1 cellular context compared by ENCODE assay signal in the genomic region with DNA sequence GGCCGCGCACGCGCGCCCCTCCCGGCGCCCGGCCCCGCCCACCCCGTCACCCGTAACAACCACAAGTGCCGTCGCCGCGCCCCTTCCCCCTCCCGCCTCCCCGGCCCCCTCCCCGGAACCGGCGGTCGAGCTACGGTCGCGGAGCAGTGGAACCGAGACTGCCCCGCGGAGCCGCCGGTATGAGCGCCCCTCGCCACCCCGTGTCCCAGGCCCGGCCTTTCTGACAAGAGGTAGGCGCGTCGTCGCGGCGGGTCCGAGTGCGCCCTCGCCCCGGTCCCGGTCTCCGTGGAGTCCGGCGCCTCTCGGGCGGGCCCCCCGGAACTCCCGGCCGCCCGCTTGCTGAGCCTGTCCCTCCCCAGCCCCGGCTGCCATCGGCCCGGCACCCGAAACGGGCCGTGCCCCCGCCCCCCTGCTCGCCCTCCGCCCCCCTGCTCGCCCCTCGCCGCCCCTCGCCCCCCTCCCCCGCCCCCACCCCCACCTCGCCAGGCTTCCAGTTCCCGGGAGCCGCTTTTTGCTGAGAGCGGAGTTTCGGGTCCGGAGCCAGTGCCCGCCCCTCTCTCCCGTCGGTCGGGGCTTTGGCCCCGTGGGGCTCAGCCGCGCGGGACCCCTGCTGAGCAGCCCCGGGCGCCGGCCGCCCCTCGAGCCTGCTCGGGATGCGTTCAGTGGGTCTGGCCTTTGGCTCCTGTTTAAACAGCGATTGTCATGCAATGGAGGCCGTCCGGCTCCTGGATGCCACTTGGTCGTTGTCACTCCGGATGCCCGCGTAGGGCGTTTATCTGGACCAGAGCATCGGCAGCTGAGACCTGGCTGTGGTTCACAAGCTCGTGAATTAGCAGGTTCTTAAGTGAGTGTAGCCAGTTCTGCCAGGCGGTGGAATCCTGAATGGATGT.
TF ChIP-seq lines count a peak whose summit lies in the region.

A gene (plus strand): TSS at position 92 of the 890 bp plus-strand sequence. CDS start 2,628 bp downstream, outside the sequence.

TF ChIP-seq in HepG2, 621 proteins besides CTCF, POLR2A, EP300 and RAD21 (continued from another document and continues in another):
- TF ChIP-seq, protein P1, sequence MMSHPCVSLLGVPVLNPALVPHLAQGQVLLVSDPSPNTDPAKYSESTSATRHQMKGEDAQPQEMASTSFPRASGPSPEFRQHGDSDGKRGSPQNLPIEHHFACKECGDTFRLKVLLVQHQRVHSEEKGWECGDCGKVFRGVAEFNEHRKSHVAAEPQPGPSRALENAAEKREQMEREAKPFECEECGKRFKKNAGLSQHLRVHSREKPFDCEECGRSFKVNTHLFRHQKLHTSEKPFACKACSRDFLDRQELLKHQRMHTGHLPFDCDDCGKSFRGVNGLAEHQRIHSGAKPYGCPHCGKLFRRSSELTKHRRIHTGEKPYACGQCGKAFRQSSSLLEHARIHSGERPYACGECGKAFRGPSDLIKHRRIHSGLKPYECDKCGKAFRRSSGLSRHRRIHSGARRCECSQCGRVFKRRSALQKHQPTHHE (CRISPR knock-in tag; IDR thresholded peaks at IDR 0.05; ENCODE audit: borderline replicate concordance): no peak
- TF ChIP-seq, protein P2, sequence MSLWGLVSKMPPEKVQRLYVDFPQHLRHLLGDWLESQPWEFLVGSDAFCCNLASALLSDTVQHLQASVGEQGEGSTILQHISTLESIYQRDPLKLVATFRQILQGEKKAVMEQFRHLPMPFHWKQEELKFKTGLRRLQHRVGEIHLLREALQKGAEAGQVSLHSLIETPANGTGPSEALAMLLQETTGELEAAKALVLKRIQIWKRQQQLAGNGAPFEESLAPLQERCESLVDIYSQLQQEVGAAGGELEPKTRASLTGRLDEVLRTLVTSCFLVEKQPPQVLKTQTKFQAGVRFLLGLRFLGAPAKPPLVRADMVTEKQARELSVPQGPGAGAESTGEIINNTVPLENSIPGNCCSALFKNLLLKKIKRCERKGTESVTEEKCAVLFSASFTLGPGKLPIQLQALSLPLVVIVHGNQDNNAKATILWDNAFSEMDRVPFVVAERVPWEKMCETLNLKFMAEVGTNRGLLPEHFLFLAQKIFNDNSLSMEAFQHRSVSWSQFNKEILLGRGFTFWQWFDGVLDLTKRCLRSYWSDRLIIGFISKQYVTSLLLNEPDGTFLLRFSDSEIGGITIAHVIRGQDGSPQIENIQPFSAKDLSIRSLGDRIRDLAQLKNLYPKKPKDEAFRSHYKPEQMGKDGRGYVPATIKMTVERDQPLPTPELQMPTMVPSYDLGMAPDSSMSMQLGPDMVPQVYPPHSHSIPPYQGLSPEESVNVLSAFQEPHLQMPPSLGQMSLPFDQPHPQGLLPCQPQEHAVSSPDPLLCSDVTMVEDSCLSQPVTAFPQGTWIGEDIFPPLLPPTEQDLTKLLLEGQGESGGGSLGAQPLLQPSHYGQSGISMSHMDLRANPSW (CRISPR knock-in tag; IDR thresholded peaks at IDR 0.05; ENCODE audit: borderline replicate concordance): no peak
- 0 out of 2 replicates have a peak, but pooled peaks have one; percentile 7 for TF ChIP-seq ZMYM4 (CRISPR knock-in tag; IDR thresholded peaks at IDR 0.05)
- TF ChIP-seq, protein P3, sequence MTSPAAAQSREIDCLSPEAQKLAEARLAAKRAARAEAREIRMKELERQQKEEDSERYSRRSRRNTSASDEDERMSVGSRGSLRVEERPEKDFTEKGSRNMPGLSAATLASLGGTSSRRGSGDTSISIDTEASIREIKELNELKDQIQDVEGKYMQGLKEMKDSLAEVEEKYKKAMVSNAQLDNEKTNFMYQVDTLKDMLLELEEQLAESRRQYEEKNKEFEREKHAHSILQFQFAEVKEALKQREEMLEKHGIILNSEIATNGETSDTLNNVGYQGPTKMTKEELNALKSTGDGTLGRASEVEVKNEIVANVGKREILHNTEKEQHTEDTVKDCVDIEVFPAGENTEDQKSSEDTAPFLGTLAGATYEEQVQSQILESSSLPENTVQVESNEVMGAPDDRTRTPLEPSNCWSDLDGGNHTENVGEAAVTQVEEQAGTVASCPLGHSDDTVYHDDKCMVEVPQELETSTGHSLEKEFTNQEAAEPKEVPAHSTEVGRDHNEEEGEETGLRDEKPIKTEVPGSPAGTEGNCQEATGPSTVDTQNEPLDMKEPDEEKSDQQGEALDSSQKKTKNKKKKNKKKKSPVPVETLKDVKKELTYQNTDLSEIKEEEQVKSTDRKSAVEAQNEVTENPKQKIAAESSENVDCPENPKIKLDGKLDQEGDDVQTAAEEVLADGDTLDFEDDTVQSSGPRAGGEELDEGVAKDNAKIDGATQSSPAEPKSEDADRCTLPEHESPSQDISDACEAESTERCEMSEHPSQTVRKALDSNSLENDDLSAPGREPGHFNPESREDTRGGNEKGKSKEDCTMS (CRISPR knock-in tag; conservative IDR thresholded peaks at IDR 0.05): no peak
- no peak for TF ChIP-seq NFIB (CRISPR knock-in tag; IDR thresholded peaks at IDR 0.05; ENCODE audit: borderline replicate concordance)
- no peak for TF ChIP-seq FIP1L1 (IDR thresholded peaks at IDR 0.05; ENCODE audit: borderline replicate concordance, insufficient read depth, low read depth, low read length)
- TF ChIP-seq, protein P4, sequence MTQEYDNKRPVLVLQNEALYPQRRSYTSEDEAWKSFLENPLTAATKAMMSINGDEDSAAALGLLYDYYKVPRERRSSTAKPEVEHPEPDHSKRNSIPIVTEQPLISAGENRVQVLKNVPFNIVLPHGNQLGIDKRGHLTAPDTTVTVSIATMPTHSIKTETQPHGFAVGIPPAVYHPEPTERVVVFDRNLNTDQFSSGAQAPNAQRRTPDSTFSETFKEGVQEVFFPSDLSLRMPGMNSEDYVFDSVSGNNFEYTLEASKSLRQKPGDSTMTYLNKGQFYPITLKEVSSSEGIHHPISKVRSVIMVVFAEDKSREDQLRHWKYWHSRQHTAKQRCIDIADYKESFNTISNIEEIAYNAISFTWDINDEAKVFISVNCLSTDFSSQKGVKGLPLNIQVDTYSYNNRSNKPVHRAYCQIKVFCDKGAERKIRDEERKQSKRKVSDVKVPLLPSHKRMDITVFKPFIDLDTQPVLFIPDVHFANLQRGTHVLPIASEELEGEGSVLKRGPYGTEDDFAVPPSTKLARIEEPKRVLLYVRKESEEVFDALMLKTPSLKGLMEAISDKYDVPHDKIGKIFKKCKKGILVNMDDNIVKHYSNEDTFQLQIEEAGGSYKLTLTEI (CRISPR knock-in tag; conservative IDR thresholded peaks at IDR 0.05): no peak
- TF ChIP-seq ZNF766 (CRISPR knock-in tag; IDR thresholded peaks at IDR 0.05; ENCODE audit: borderline replicate concordance): no peak
- TF ChIP-seq, protein P5, sequence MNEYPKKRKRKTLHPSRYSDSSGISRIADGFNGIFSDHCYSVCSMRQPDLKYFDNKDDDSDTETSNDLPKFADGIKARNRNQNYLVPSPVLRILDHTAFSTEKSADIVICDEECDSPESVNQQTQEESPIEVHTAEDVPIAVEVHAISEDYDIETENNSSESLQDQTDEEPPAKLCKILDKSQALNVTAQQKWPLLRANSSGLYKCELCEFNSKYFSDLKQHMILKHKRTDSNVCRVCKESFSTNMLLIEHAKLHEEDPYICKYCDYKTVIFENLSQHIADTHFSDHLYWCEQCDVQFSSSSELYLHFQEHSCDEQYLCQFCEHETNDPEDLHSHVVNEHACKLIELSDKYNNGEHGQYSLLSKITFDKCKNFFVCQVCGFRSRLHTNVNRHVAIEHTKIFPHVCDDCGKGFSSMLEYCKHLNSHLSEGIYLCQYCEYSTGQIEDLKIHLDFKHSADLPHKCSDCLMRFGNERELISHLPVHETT (CRISPR knock-in tag; conservative IDR thresholded peaks at IDR 0.05): 0 out of 2 replicates have a peak, but pooled peaks have one; percentile 15
- TF ChIP-seq, protein P6, sequence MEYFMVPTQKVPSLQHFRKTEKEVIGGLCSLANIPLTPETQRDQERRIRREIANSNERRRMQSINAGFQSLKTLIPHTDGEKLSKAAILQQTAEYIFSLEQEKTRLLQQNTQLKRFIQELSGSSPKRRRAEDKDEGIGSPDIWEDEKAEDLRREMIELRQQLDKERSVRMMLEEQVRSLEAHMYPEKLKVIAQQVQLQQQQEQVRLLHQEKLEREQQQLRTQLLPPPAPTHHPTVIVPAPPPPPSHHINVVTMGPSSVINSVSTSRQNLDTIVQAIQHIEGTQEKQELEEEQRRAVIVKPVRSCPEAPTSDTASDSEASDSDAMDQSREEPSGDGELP (IDR thresholded peaks at IDR 0.05; ENCODE audit: borderline replicate concordance, low read depth): peak; percentile 32; the same call in 1 of the 2 replicates
- TF ChIP-seq ZNF333 (CRISPR knock-in tag; IDR thresholded peaks at IDR 0.05; ENCODE audit: borderline replicate concordance): 0 out of 2 replicates have a peak, but pooled peaks have one; percentile 48
- TF ChIP-seq NR2F2 (IDR thresholded peaks at IDR 0.05; ENCODE audit: borderline replicate concordance, low read depth): no peak
- no peak for TF ChIP-seq ZNF678 (CRISPR knock-in tag; IDR thresholded peaks at IDR 0.05)
- 0 out of 2 replicates have a peak, but pooled peaks have one; percentile 30 for TF ChIP-seq ZNF225 (CRISPR knock-in tag; IDR thresholded peaks at IDR 0.05)
- 0 out of 2 replicates have a peak, but pooled peaks have one; percentile 15 for TF ChIP-seq ZNF317 (CRISPR knock-in tag; IDR thresholded peaks at IDR 0.05)
- peak; percentile 7; the same call in 1 of the 2 replicates for TF ChIP-seq ZNF430 (CRISPR knock-in tag; IDR thresholded peaks at IDR 0.05)
- no peak for TF ChIP-seq ZNF30 (CRISPR knock-in tag; IDR thresholded peaks at IDR 0.05)
- TF ChIP-seq PCBP2 (optimal IDR thresholded peaks at IDR 0.05; ENCODE audit: low read depth, low read length, poor library complexity, severe bottlenecking): no peak
- no peak for TF ChIP-seq SYNCRIP (IDR thresholded peaks at IDR 0.05; ENCODE audit: insufficient read depth, low read depth, low read length)
- TF ChIP-seq NONO (IDR thresholded peaks at IDR 0.05): no peak
- 0 out of 2 replicates have a peak, but pooled peaks have one; percentile 42 for TF ChIP-seq NONO (CRISPR knock-in tag; conservative IDR thresholded peaks at IDR 0.05)
- TF ChIP-seq ZNF782 (CRISPR knock-in tag; IDR thresholded peaks at IDR 0.05; ENCODE audit: borderline replicate concordance): no peak
- TF ChIP-seq AGO2 (optimal IDR thresholded peaks at IDR 0.05; ENCODE audit: low read depth, low read length): peak; percentile 88
- no peak for TF ChIP-seq ZFP36 (IDR thresholded peaks at IDR 0.05; ENCODE audit: borderline replicate concordance, low read depth, low read length, partially characterized antibody)
- TF ChIP-seq MXD4 (CRISPR knock-in tag; IDR thresholded peaks at IDR 0.05): no peak
- 0 out of 2 replicates have a peak, but pooled peaks have one; percentile 15 for TF ChIP-seq ZNF558 (CRISPR knock-in tag; IDR thresholded peaks at IDR 0.05; ENCODE audit: borderline replicate concordance)
- peak; percentile 41; the same call in 1 of the 2 replicates for TF ChIP-seq PHF8 (CRISPR knock-in tag; IDR thresholded peaks at IDR 0.05)
- peak; percentile 59 for TF ChIP-seq FOSL2 (CRISPR knock-in tag; IDR thresholded peaks at IDR 0.05)
- TF ChIP-seq, protein P7, sequence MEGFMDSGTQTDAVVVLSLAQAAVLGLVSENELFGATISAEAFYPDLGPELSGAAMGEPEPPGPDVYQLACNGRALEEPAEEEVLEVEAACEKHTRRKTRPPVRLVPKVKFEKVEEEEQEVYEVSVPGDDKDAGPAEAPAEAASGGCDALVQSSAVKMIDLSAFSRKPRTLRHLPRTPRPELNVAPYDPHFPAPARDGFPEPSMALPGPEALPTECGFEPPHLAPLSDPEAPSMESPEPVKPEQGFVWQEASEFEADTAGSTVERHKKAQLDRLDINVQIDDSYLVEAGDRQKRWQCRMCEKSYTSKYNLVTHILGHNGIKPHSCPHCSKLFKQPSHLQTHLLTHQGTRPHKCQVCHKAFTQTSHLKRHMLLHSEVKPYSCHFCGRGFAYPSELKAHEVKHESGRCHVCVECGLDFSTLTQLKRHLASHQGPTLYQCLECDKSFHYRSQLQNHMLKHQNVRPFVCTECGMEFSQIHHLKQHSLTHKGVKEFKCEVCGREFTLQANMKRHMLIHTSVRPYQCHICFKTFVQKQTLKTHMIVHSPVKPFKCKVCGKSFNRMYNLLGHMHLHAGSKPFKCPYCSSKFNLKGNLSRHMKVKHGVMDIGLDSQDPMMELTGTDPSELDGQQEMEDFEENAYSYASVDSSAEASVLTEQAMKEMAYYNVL (CRISPR knock-in tag; IDR thresholded peaks at IDR 0.05; ENCODE audit: borderline replicate concordance): 0 out of 2 replicates have a peak, but pooled peaks have one; percentile 27
- no peak for TF ChIP-seq MTA3 (CRISPR knock-in tag; IDR thresholded peaks at IDR 0.05)
- TF ChIP-seq AGO1 (IDR thresholded peaks at IDR 0.05; ENCODE audit: low read depth, low read length, poor library complexity, severe bottlenecking): no peak
- TF ChIP-seq ZIK1 (CRISPR knock-in tag; IDR thresholded peaks at IDR 0.05; ENCODE audit: borderline replicate concordance, low read depth): 0 out of 2 replicates have a peak, but pooled peaks have one; percentile 56
- TF ChIP-seq KAT7 (CRISPR knock-in tag; IDR thresholded peaks at IDR 0.05; ENCODE audit: borderline replicate concordance): peak; percentile 49
- TF ChIP-seq KLF16 (CRISPR knock-in tag; IDR thresholded peaks at IDR 0.05): 0 out of 4 replicates have a peak, but pooled peaks of 1 of the 2 experiments have one; percentile 36
- no peak for TF ChIP-seq ZNF383 (CRISPR knock-in tag; IDR thresholded peaks at IDR 0.05; ENCODE audit: borderline replicate concordance)
- TF ChIP-seq, protein P8, sequence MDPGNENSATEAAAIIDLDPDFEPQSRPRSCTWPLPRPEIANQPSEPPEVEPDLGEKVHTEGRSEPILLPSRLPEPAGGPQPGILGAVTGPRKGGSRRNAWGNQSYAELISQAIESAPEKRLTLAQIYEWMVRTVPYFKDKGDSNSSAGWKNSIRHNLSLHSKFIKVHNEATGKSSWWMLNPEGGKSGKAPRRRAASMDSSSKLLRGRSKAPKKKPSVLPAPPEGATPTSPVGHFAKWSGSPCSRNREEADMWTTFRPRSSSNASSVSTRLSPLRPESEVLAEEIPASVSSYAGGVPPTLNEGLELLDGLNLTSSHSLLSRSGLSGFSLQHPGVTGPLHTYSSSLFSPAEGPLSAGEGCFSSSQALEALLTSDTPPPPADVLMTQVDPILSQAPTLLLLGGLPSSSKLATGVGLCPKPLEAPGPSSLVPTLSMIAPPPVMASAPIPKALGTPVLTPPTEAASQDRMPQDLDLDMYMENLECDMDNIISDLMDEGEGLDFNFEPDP (CRISPR knock-in tag; conservative IDR thresholded peaks at IDR 0.05): no peak
- no peak for TF ChIP-seq ZBTB20 (CRISPR knock-in tag; IDR thresholded peaks at IDR 0.05; ENCODE audit: borderline replicate concordance, low read depth)
- no peak for TF ChIP-seq GATA4 (IDR thresholded peaks at IDR 0.05; ENCODE audit: borderline replicate concordance, low read depth)
- peak; percentile 30; the same call in 1 of the 2 replicates for TF ChIP-seq TAF1 (CRISPR knock-in tag; IDR thresholded peaks at IDR 0.05)
- no peak for TF ChIP-seq NR2F6 (IDR thresholded peaks at IDR 0.05)
- TF ChIP-seq NR2F6 (CRISPR knock-in tag; IDR thresholded peaks at IDR 0.05): no peak; the same call in 1 of the 2 replicates
- TF ChIP-seq ZNF720 (CRISPR knock-in tag; IDR thresholded peaks at IDR 0.05): no peak
- TF ChIP-seq ZNF546 (CRISPR knock-in tag; conservative IDR thresholded peaks at IDR 0.05): peak; percentile 70; the same call in 1 of the 2 replicates
